29 cellular contexts compared by ENCODE assay signal in genomic region chr10:127979566-127979965, GRCh38.
"Had no signal": no experiment of that assay in that cellular context is flagged by ENCODE, and none has a peak within 500 bp of the region (broad histone marks: within the 10 kb centered on the region; RNA-seq: fewer than 3 reads in every experiment).

No MANE protein-coding gene starts in this region.

- H3K27me3 ChIP-seq: breast epithelium, esophagus squamous epithelium, heart right ventricle, left lung, sigmoid colon, tibial nerve had no signal

- H3K27ac Mint-ChIP-seq: activated CD4-positive, alpha-beta T cell treated with anti-CD3 and anti-CD28 coated beads for 36 hours; activated T-helper 17 cell treated with anti-CD3 and anti-CD28 coated beads, Interleukin-2, amount 50 U/mL, for 72 hours; endodermal cell had no signal

- H3K36me3 ChIP-seq: breast epithelium, esophagus squamous epithelium, left lung, pancreas, prostate gland, sigmoid colon, tibial nerve had no signal

- H3K27me3 Mint-ChIP-seq: dendritic cell treated with granulocyte-macrophage colony-stimulating factor and Interleukin-4, amounts not matched to agents 40 ng/mL and 50 ng/mL, for 4 days had no signal

- H3K9me3 Mint-ChIP-seq: activated T-helper 17 cell treated with anti-CD3 and anti-CD28 coated beads, Interleukin-2, amount 50 U/mL, for 72 hours; dendritic cell treated with granulocyte-macrophage colony-stimulating factor and Interleukin-4, amounts not matched to agents 40 ng/mL and 50 ng/mL, for 4 days had no signal

- DNase-seq: activated CD4-positive, alpha-beta T cell treated with anti-CD3 and anti-CD28 coated beads for 36 hours; activated CD4-positive, alpha-beta T cell treated with anti-CD3 and anti-CD28 coated beads, Interleukin-2, amount 50 U/mL, for 4 hours; activated CD4-positive, CD25-positive, alpha-beta regulatory T cell; activated gamma-delta T cell treated with Interleukin-2 at 50 U/mL for 16 hours; activated naive CD4-positive, alpha-beta T cell treated with anti-CD3 and anti-CD28 coated beads, Interleukin-2, amount 50 U/mL, for 16 hours; activated T-cell treated with anti-CD3 and anti-CD28 coated beads, Interleukin-2, amount 50 U/mL, for 4 hours; amniotic stem cell; central memory CD4-positive, alpha-beta T cell; endodermal cell; esophagus squamous epithelium; foreskin melanocyte; heart right ventricle; mesendoderm; mucosa of descending colon; nucleus accumbens; pancreas; retina; sigmoid colon; small intestine; stimulated activated CD4-positive, alpha-beta T cell treated with anti-CD3 and anti-CD28 coated beads, Interleukin-1b, Interleukin-23, amount 100 ng/mL, for 48 hours; stimulated activated naive CD4-positive, alpha-beta T cell had no signal

- ATAC-seq: activated CD4-positive, alpha-beta T cell treated with anti-CD3 and anti-CD28 coated beads for 36 hours; activated T-cell treated with anti-CD3 and anti-CD28 coated beads, Interleukin-2, amount 50 U/mL, for 4 hours; activated T-helper 17 cell treated with anti-CD3 and anti-CD28 coated beads, Interleukin-2, amount 50 U/mL, for 72 hours; heart right ventricle; left lung had no signal

- H3K4me3 ChIP-seq: breast epithelium, esophagus squamous epithelium, heart right ventricle, left lung, lung, mucosa of descending colon, pancreas, prostate gland, sigmoid colon, tibial nerve had no signal

- H3K9me3 ChIP-seq: pancreas, prostate gland had no signal

- H3K4me3 Mint-ChIP-seq: activated CD4-positive, alpha-beta T cell treated with anti-CD3 and anti-CD28 coated beads for 36 hours; activated T-cell treated with anti-CD3 and anti-CD28 coated beads, Interleukin-2, amount 50 U/mL, for 4 hours; activated T-helper 17 cell treated with anti-CD3 and anti-CD28 coated beads, Interleukin-2, amount 50 U/mL, for 72 hours; dendritic cell treated with granulocyte-macrophage colony-stimulating factor and Interleukin-4, amounts not matched to agents 40 ng/mL and 50 ng/mL, for 4 days; endodermal cell had no signal

- H3K27ac ChIP-seq: epithelial cell of prostate, pancreas, prostate gland had no signal

- H3K4me1 ChIP-seq: breast epithelium, pancreas, prostate gland had no signal
